In the genomic region with DNA sequence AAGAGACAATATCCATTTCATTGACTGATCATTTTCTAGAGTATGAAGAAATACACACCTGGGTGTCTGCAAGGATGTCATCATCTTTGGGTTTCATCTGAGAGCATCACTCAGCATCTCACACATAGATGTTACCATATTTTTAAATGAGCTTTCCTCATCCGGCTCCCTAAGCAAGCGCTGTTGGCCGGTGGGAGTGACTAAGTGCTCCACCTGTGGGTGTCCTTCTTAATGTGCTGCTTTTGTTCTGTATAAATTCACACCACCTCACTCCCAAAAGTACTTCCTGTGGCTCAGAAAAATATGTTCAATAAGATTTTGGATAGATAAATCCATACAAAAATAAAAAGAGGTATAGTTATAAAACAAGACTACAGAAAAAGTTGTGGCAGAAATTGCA, we compare ENCODE assay signal across 1 cellular context.
TF ChIP-seq lines count a peak whose summit lies in the region.

No MANE protein-coding gene starts in this region.

TF ChIP-seq in K562, 482 proteins besides CTCF, POLR2A, EP300 and RAD21:
- TF ChIP-seq SIX5 (IDR thresholded peaks at IDR 0.05; ENCODE audit: borderline replicate concordance in 1 of 2, insufficient read depth in 1 of 2, low read depth in 1 of 2, low read length in 2 of 2) (no peak), HDAC6 (IDR thresholded peaks at IDR 0.05; ENCODE audit: low read depth, low read length) (no peak), MBD1 (CRISPR knock-in tag; IDR thresholded peaks at IDR 0.05) (no peak), ZNF134 (CRISPR knock-in tag; conservative IDR thresholded peaks at IDR 0.05) (no peak), PML (IDR thresholded peaks at IDR 0.05; ENCODE audit: low read length) (no peak), FOS (IDR thresholded peaks at IDR 0.05; ENCODE audit: extremely low read depth, insufficient read length) (no peak), NCOA4 (IDR thresholded peaks at IDR 0.05; ENCODE audit: partially characterized antibody) (no peak), E2F1 (CRISPR knock-in tag; IDR thresholded peaks at IDR 0.05) (no peak), RNF2 (IDR thresholded peaks at IDR 0.05) (no peak), HCFC1 (IDR thresholded peaks at IDR 0.05; ENCODE audit: low read depth, low read length) (no peak)
- TF ChIP-seq, protein P1, sequence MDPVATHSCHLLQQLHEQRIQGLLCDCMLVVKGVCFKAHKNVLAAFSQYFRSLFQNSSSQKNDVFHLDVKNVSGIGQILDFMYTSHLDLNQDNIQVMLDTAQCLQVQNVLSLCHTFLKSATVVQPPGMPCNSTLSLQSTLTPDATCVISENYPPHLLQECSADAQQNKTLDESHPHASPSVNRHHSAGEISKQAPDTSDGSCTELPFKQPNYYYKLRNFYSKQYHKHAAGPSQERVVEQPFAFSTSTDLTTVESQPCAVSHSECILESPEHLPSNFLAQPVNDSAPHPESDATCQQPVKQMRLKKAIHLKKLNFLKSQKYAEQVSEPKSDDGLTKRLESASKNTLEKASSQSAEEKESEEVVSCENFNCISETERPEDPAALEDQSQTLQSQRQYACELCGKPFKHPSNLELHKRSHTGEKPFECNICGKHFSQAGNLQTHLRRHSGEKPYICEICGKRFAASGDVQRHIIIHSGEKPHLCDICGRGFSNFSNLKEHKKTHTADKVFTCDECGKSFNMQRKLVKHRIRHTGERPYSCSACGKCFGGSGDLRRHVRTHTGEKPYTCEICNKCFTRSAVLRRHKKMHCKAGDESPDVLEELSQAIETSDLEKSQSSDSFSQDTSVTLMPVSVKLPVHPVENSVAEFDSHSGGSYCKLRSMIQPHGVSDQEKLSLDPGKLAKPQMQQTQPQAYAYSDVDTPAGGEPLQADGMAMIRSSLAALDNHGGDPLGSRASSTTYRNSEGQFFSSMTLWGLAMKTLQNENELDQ (CRISPR knock-in tag; IDR thresholded peaks at IDR 0.05; ENCODE audit: borderline replicate concordance): no peak
